Comparison of ENCODE assay signal across 8 cellular contexts in the genomic region with DNA sequence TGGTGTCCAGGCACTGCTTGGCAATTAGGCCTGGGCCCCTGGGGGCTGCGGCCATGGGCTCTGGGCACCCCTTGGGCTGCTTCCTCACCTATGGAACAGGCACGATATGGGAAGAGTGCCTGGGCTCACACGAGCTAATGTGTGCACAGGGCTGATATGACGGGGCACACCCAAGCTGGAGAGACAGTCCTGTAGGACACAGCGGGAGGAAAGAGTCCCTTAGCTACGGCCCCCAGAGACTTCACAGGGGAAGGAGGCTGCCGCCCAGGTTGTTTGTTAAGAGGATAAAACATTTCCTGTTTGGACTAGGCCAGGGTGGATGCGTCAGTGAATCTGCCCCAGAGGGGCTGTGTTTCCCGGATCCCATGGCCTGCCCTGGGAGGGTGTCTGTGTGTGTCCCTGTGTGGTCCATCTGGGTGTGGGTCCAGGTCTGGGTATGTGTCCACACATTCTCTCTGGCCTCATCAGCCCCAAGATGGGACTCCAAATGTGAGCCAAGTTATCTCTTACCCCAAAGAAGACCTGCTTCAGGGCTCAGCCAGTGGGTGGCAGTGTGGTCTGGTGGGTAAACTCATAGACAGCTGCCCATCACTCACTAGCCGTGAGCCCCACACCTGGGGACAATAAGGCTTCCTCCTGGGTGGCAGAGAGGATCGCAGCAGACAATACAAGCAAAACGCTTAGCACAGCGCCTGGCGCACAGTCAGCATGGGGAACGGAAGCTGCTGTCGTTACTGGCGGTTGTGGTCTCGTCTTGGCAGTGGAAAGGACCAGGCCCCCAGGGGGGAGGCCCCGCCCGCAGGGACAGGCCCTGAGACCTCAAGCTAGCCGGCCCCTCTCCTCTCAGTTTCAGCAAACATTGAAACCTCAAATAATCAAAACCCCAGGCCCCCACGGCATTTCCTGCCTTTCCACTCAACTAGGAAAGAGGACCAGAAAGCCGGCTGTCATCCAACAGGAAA. TPM values are rescaled to one million over a fixed set of nuclear protein-coding genes. Genes with fewer than 3 reads are reported as not detected.
A peak's percentile ranks its signal among the peaks of the same experiment; 100 is the strongest.
DNase-seq lines count a peak whose midpoint lies in the region; ATAC-seq, FAIRE-seq and TF ChIP-seq lines count a peak whose summit lies in the region.

No MANE protein-coding gene starts in this region.

- peak; percentile 68 for ATAC-seq in GM18873 (IDR thresholded peaks at IDR 0.05; ENCODE audit: low FRiP score, unreplicated experiment)
- peak; percentile 53 for ATAC-seq in HG03103 (IDR thresholded peaks at IDR 0.05; ENCODE audit: low read depth, unreplicated experiment)
- ATAC-seq in activated naive CD8-positive, alpha-beta T cell treated with anti-CD3 and anti-CD28 coated beads, Interleukin-2, amount 10 ng/mL, durations not matched to agents 7 days and 5 days (ENCODE audit: low read depth), result peak; percentile 87

- H3K27ac Mint-ChIP-seq in activated naive CD8-positive, alpha-beta T cell treated with anti-CD3 and anti-CD28 coated beads, Interleukin-2, amount 10 ng/mL, durations not matched to agents 7 days and 5 days, result peak overlapping the region; percentile 84

- H4K20me1 ChIP-seq in BLaER1 (peaks cover 80% of the 10 kb centered on the region), keratinocyte (ENCODE audit: control insufficient read depth, extremely low read depth, insufficient read depth, low read length) (no peaks in the 10 kb centered on the region)

- peaks cover 23% of the 10 kb centered on the region for H3K4me1 Mint-ChIP-seq in activated naive CD8-positive, alpha-beta T cell treated with anti-CD3 and anti-CD28 coated beads, Interleukin-2, amount 10 ng/mL, durations not matched to agents 7 days and 5 days

- no peaks in the 10 kb centered on the region for H3K9me1 ChIP-seq in keratinocyte (ENCODE audit: control insufficient read depth, extremely low read depth, insufficient read depth, low read length)

- peak overlapping the region; percentile 68 for H3K4me3 Mint-ChIP-seq in activated naive CD8-positive, alpha-beta T cell treated with anti-CD3 and anti-CD28 coated beads, Interleukin-2, amount 10 ng/mL, durations not matched to agents 7 days and 5 days

- H3K9me3 Mint-ChIP-seq in activated naive CD8-positive, alpha-beta T cell treated with anti-CD3 and anti-CD28 coated beads, Interleukin-2, amount 10 ng/mL, durations not matched to agents 7 days and 5 days, result no peaks in the 10 kb centered on the region

- POLR2A ChIA-PET in activated naive CD8-positive, alpha-beta T cell treated with anti-CD3 and anti-CD28 coated beads, Interleukin-2, amount 10 ng/mL, durations not matched to agents 7 days and 5 days (lab: Charles Lee), result interaction anchor here (0.7 to 1.1 kb wide), 2 partner anchors 22 to 87 kb away, joined by 4 read pairs; no protein-coding TSS in a partner anchor

- H3K27me3 ChIP-seq in BLaER1, result peaks cover 78% of the 10 kb centered on the region
- peaks cover 35% of the 10 kb centered on the region for H3K27me3 ChIP-seq in keratinocyte (ENCODE audit: control insufficient read depth, extremely low read depth, insufficient read depth, low read length)

- H3K27ac ChIP-seq in BLaER1, result no peak overlapping the region; the same call in 1 of the 2 replicates
- H3K27ac ChIP-seq in keratinocyte (ENCODE audit: control insufficient read depth, insufficient read depth, low read length), result no peak overlapping the region

- no peaks in the 10 kb centered on the region for H3K36me3 Mint-ChIP-seq in activated naive CD8-positive, alpha-beta T cell treated with anti-CD3 and anti-CD28 coated beads, Interleukin-2, amount 10 ng/mL, durations not matched to agents 7 days and 5 days

- H3K9me3 ChIP-seq in BLaER1 (no peaks in the 10 kb centered on the region), keratinocyte (ENCODE audit: control insufficient read depth, low read depth, low read length) (no peaks in the 10 kb centered on the region)

- H3K9ac ChIP-seq in BLaER1 (no peak overlapping the region), keratinocyte (ENCODE audit: control insufficient read depth, extremely low read depth, insufficient read depth, low read length) (no peak overlapping the region)

- H3K4me1 ChIP-seq in BLaER1 (peaks cover 61% of the 10 kb centered on the region), keratinocyte (ENCODE audit: control insufficient read depth, extremely low read depth, insufficient read depth, low read length) (no peaks in the 10 kb centered on the region)

- peak overlapping the region; percentile 42; the same call in 1 of the 2 replicates for H3K4me3 ChIP-seq in BLaER1
- no peak overlapping the region for H3K4me3 ChIP-seq in keratinocyte (ENCODE audit: control insufficient read depth in 2 of 3, extremely low read depth in 1 of 3, insufficient read depth in 2 of 3, low read depth in 1 of 3, low read length in 3 of 3)

- peaks cover 64% of the 10 kb centered on the region for H3K27me3 Mint-ChIP-seq in activated naive CD8-positive, alpha-beta T cell treated with anti-CD3 and anti-CD28 coated beads, Interleukin-2, amount 10 ng/mL, durations not matched to agents 7 days and 5 days

- H3K36me3 ChIP-seq in BLaER1 (no peaks in the 10 kb centered on the region), keratinocyte (ENCODE audit: control insufficient read depth in 2 of 2, extremely low read depth in 1 of 2, insufficient read depth in 2 of 2, low read length in 2 of 2) (no peaks in the 10 kb centered on the region)

- no peak for FAIRE-seq in keratinocyte (lab: Jason Lieb, UNC)

- DNase-seq in RPMI7951 (ENCODE audit: low read depth) (peak; percentile 75), keratinocyte (ENCODE audit: low read depth, low spot score) (no peak), NCI-H2227 (lab: John Stamatoyannopoulos, UW; ENCODE audit: unreplicated experiment) (no peak)
- DNase-seq in activated naive CD8-positive, alpha-beta T cell treated with anti-CD3 and anti-CD28 coated beads, Interleukin-2, amount 10 ng/mL, durations not matched to agents 7 days and 5 days, result peak; percentile 74
- peak; percentile 23 for DNase-seq in stimulated activated CD8-positive, alpha-beta memory T cell treated with anti-CD3 and anti-CD28 coated beads, Interleukin-15, amount 100 ng/mL, for 1 hour (ENCODE audit: low read depth)

- dilution Hi-C loops in keratinocyte (cut with MboI; ENCODE audit: extremely low pct_ligation_motif_present, low sequenced_read_pairs), result no loop called here

- H3K4me2 ChIP-seq in BLaER1 (peak overlapping the region; percentile 92), keratinocyte (ENCODE audit: control insufficient read depth, extremely low read depth, insufficient read depth, low read depth, low read length) (no peak overlapping the region)

- H3K79me2 ChIP-seq in keratinocyte (ENCODE audit: control insufficient read depth, insufficient read depth, low read length), result no peaks in the 10 kb centered on the region

- H2AFZ ChIP-seq in keratinocyte (ENCODE audit: control insufficient read depth, low read length), result no peak overlapping the region

- TF ChIP-seq CTCF in keratinocyte (optimal IDR thresholded peaks at IDR 0.05 in 1 of 3, IDR thresholded peaks at IDR 0.05 in 1 of 3, conservative IDR thresholded peaks at IDR 0.05 in 1 of 3; ENCODE audit: extremely low read depth in 1 of 3, insufficient read depth in 2 of 3, low read length in 3 of 3), result peak; percentile 37 to 64 (median 50)

RNA-seq across cellular contexts. Expression of a gene that starts 3.2 kb away (rescaled TPM):
- 0.29 TPM in 1 of 2 replicates, not detected in the other for total RNA-seq in RPMI7951 (2014; rRNA removed; shearing (Covaris generic))
- not detected for total RNA-seq in activated naive CD8-positive, alpha-beta T cell treated with anti-CD3 and anti-CD28 coated beads, Interleukin-2, amount 10 ng/mL, durations not matched to agents 7 days and 5 days
- polyA plus RNA-seq in keratinocyte, result not detected in 3 replicates
- not detected for polyA plus RNA-seq in keratinocyte (2011; ENCODE audit: low read depth)
- not detected in 2 replicates for polyA plus RNA-seq in keratinocyte (2011; cell fraction: cytosol; rRNA removed)
- not detected in 2 replicates for polyA plus RNA-seq in keratinocyte (2011; cell fraction: nucleus; rRNA removed)
- polyA plus RNA-seq in keratinocyte (2012; ENCODE audit: low replicate concordance), result not detected in 2 replicates
- polyA minus RNA-seq in keratinocyte, result not detected in 3 replicates
- polyA minus RNA-seq in keratinocyte (2011; cell fraction: cytosol; rRNA and poly(A)+ RNA removed), result not detected
- not detected in 2 replicates for polyA minus RNA-seq in keratinocyte (2011; cell fraction: nucleus; rRNA and poly(A)+ RNA removed)

Comparison
In these comparisons a context has a peak if more than half of its experiments do, and no peak if none do; other contexts are left out.
1. DNase-seq: peak in RPMI7951 (single experiment), activated naive CD8-positive, alpha-beta T cell treated with anti-CD3 and anti-CD28 coated beads, Interleukin-2, amount 10 ng/mL, durations not matched to agents 7 days and 5 days (single experiment) and stimulated activated CD8-positive, alpha-beta memory T cell treated with anti-CD3 and anti-CD28 coated beads, Interleukin-15, amount 100 ng/mL, for 1 hour (single experiment); none in keratinocyte (single experiment) and NCI-H2227 (single experiment).
2. Peak in every context shown above with its lines, with median percentiles within 50 percentile points of each other: ATAC-seq.